26 cellular contexts compared by ENCODE assay signal in genomic region chr9:4581031-4581760, GRCh38.
DNase-seq lines count a peak whose midpoint lies in the region; ATAC-seq, FAIRE-seq and TF ChIP-seq lines count a peak whose summit lies in the region.
"Had no signal": no experiment of that assay in that cellular context is flagged by ENCODE, and none has a peak within 500 bp of the region (broad histone marks: within the 10 kb centered on the region; RNA-seq: fewer than 3 reads in every experiment).

No MANE protein-coding gene starts in this region.

- H3K36me3 ChIP-seq in liver (ENCODE audit: control insufficient read depth in 4 of 4, insufficient read depth in 3 of 4, low read depth in 1 of 4, low read length in 3 of 4), result peaks cover 0 to 22% (median 11%) of the 10 kb centered on the region in 4 donors

- H3K9me3 ChIP-seq in liver (ENCODE audit: control insufficient read depth in 4 of 4, low read length in 3 of 4), result no peaks in the 10 kb centered on the region
- H3K9me3 ChIP-seq: SK-N-SH had no signal

- peaks cover 23 to 74% (median 47%) of the 10 kb centered on the region in 4 donors for H3K4me1 ChIP-seq in liver (ENCODE audit: control insufficient read depth in 4 of 4, insufficient read depth in 4 of 4, low read length in 3 of 4)

- no peaks in the 10 kb centered on the region for H3K27me3 ChIP-seq in liver (ENCODE audit: control insufficient read depth in 4 of 4, insufficient read depth in 4 of 4, low read length in 3 of 4)

- FAIRE-seq in urothelium cell line (lab: Jason Lieb, UNC), result no peak
- FAIRE-seq: A204.1, G401.6, GM12892, HTR-8/SVneo had no signal

- no peak for ATAC-seq in GM19452 (IDR thresholded peaks at IDR 0.05; ENCODE audit: unreplicated experiment)

- TF ChIP-seq RAD21 in liver (IDR thresholded peaks at IDR 0.05), result no peak

- WGBS in liver, result 34% methylated on average over 2 of the region's 2 CpGs

- no peak overlapping the region for H3K4me3 ChIP-seq in liver (ENCODE audit: low read depth in 1 of 3, low read length in 3 of 3)
- H3K4me3 ChIP-seq: PC-9 had no signal

- peak overlapping the region in 1 of 2 donors; percentile 70 for H3K9ac ChIP-seq in liver (ENCODE audit: low read depth in 1 of 2, low read length in 2 of 2)
- H3K9ac ChIP-seq: KMS-11, SK-N-SH had no signal

- H3K27ac ChIP-seq in liver (ENCODE audit: low read depth in 1 of 2, low read length in 2 of 2), result peak overlapping the region; percentile 86 to 93
- H3K27ac ChIP-seq: C4-2B, KMS-11, PC-9, RWPE1 had no signal

- TF ChIP-seq CTCF in liver (IDR thresholded peaks at IDR 0.05; ENCODE audit: low read depth, low read length, missing input control), result no peak

- peak; percentile 23 for DNase-seq in LHCN-M2 (ENCODE audit: low read depth)
- DNase-seq in astrocyte of the hippocampus (ENCODE audit: low read depth, low spot score), result peak; percentile 44
- peak; percentile 6 for DNase-seq in retina
- no peak for DNase-seq in iPS-NIHi7 (ENCODE audit: extremely low spot score)
- no peak for DNase-seq in urothelium cell line (ENCODE audit: low spot score)
- no peak for DNase-seq in NCI-H187 treated with DMSO at 0.1 percent for 48 hours (lab: John Stamatoyannopoulos, UW)
- DNase-seq: Calu3; CD8-positive, alpha-beta memory T cell; DMS153; H7; IMR-90; NCI-H1417; NCI-H1930; NCI-H69; PC-9; SHP77 treated with DMSO at 0.1 percent for 48 hours; SK-N-SH had no signal

TF ChIP-seq in liver, 16 proteins besides CTCF, POLR2A, EP300 and RAD21:
- TF ChIP-seq FOXA2 (IDR thresholded peaks at IDR 0.05), result no peak
- TF ChIP-seq ZBTB33 (IDR thresholded peaks at IDR 0.05), result no peak
- no peak for TF ChIP-seq SP1 (IDR thresholded peaks at IDR 0.05)
- peak in 1 of 2 donors; percentile 66 for TF ChIP-seq RXRA (IDR thresholded peaks at IDR 0.05)
- TF ChIP-seq REST (IDR thresholded peaks at IDR 0.05), result no peak
- TF ChIP-seq HNF4A (conservative IDR thresholded peaks at IDR 0.05), result peak; percentile 49 to 82
- peak; percentile 15 for TF ChIP-seq MAX (IDR thresholded peaks at IDR 0.05)
- TF ChIP-seq ATF3 (IDR thresholded peaks at IDR 0.05), result no peak
- no peak for TF ChIP-seq HNF4G (IDR thresholded peaks at IDR 0.05)
- no peak for TF ChIP-seq FOXA1 (IDR thresholded peaks at IDR 0.05)
- peak; percentile 52 for TF ChIP-seq YY1 (IDR thresholded peaks at IDR 0.05)
- no peak for TF ChIP-seq TAF1 (conservative IDR thresholded peaks at IDR 0.05)
- no peak for TF ChIP-seq GABPA (IDR thresholded peaks at IDR 0.05 in 1 of 2, conservative IDR thresholded peaks at IDR 0.05 in 1 of 2)
- TF ChIP-seq JUND (IDR thresholded peaks at IDR 0.05), result no peak
- TF ChIP-seq EGR1 (IDR thresholded peaks at IDR 0.05; ENCODE audit: low read depth in 2 of 2), result no peak

Comparison
In these comparisons a context has a peak if more than half of its experiments do, and no peak if none do; other contexts are left out.
1. DNase-seq: peak in LHCN-M2 (single experiment), astrocyte of the hippocampus (single experiment) and retina (single experiment); none in iPS-NIHi7 (single experiment), urothelium cell line (single experiment) and NCI-H187 treated with DMSO at 0.1 percent for 48 hours (single experiment).